10 cellular contexts compared by ENCODE assay signal in genomic region chr9:134390947-134391318, GRCh38.
DNase-seq lines count a peak whose midpoint lies in the region; ATAC-seq and TF ChIP-seq lines count a peak whose summit lies in the region.
"Had no signal": no experiment of that assay in that cellular context is flagged by ENCODE, and none has a peak within 500 bp of the region (broad histone marks: within the 10 kb centered on the region; RNA-seq: fewer than 3 reads in every experiment).

No MANE protein-coding gene starts in this region.

- H3K36me3 Mint-ChIP-seq in CD8-positive, alpha-beta memory T cell = no peaks in the 10 kb centered on the region
- H3K36me3 Mint-ChIP-seq in glutamatergic neuron (ENCODE audit: unreplicated experiment) = no peaks in the 10 kb centered on the region

- no peak for DNase-seq in CD8-positive, alpha-beta memory T cell
- DNase-seq in glomerular visceral epithelial cell (ENCODE audit: extremely low spot score) (peak; percentile 32), NCI-H446 treated with DMSO at 0.1 percent for 48 hours (lab: John Stamatoyannopoulos, UW) (no peak), GOT3 (lab: John Stamatoyannopoulos, UW) (no peak), glutamatergic neuron (no peak), transverse colon (no peak)
- DNase-seq: NCI-H2107 had no signal

- H3K27ac ChIP-seq in CD8-positive, alpha-beta memory T cell (ENCODE audit: low read depth, low read length) = peak overlapping the region; percentile 85
- peak overlapping the region in 2 of 4 donors; percentile 23 to 38 for H3K27ac ChIP-seq in transverse colon
- H3K27ac ChIP-seq: cardiac muscle cell had no signal

- in situ Hi-C loops in transverse colon (cut with MboI; ENCODE audit: low pct_ligation_motif_present in 1 of 4, low pct_unique_long_range_greater_than_20kb in 1 of 4, low sequenced_read_pairs in 3 of 4) = no loop called here

- no peaks in the 10 kb centered on the region for H3K27me3 Mint-ChIP-seq in CD8-positive, alpha-beta memory T cell
- peaks cover 10% of the 10 kb centered on the region for H3K27me3 Mint-ChIP-seq in glutamatergic neuron (ENCODE audit: unreplicated experiment)

- H3K9me3 Mint-ChIP-seq in CD8-positive, alpha-beta memory T cell = peaks cover 0 to 3% (median 0%) of the 10 kb centered on the region in 5 donors
- peaks cover 4% of the 10 kb centered on the region for H3K9me3 Mint-ChIP-seq in glutamatergic neuron (ENCODE audit: unreplicated experiment)

- ATAC-seq in GM19463 (IDR thresholded peaks at IDR 0.05; ENCODE audit: unreplicated experiment) (peak; percentile 34), HG03342 (IDR thresholded peaks at IDR 0.05; ENCODE audit: unreplicated experiment) (peak; percentile 15)

- peaks cover 51% of the 10 kb centered on the region for H3K4me1 ChIP-seq in CD8-positive, alpha-beta memory T cell (ENCODE audit: insufficient read depth, low read length)
- peaks cover 33 to 83% (median 48%) of the 10 kb centered on the region in 4 donors for H3K4me1 ChIP-seq in transverse colon

- H3K4me3 Mint-ChIP-seq in CD8-positive, alpha-beta memory T cell = peak overlapping the region; percentile 80 to 90 (median 84)
- H3K4me3 Mint-ChIP-seq in glutamatergic neuron (ENCODE audit: unreplicated experiment) = no peak overlapping the region

- intact Hi-C loops in transverse colon (cut with DNase I; ENCODE audit: low total_unique reads) = no loop called here

- POLR2A ChIA-PET in CD8-positive, alpha-beta memory T cell (lab: Charles Lee) = interaction anchor here (0.7 to 1.8 kb wide), 3 partner anchors 23 to 228 kb away, joined by 3 to 4 read pairs (median 3); no protein-coding TSS in a partner anchor

- TF ChIP-seq CTCF in glutamatergic neuron (IDR thresholded peaks at IDR 0.05; ENCODE audit: partially characterized antibody, unreplicated experiment) (no peak), transverse colon (IDR thresholded peaks at IDR 0.05) (no peak)

- no peak for TF ChIP-seq POLR2A in transverse colon (IDR thresholded peaks at IDR 0.05)

- H3K27me3 ChIP-seq in CD8-positive, alpha-beta memory T cell (ENCODE audit: insufficient read depth, low read length, poor library complexity, severe bottlenecking) = no peaks in the 10 kb centered on the region
- no peaks in the 10 kb centered on the region for H3K27me3 ChIP-seq in transverse colon
- H3K27me3 ChIP-seq: cardiac muscle cell had no signal

- H3K4me3 ChIP-seq in CD8-positive, alpha-beta memory T cell (ENCODE audit: low read length) = peak overlapping the region; percentile 59
- no peak overlapping the region for H3K4me3 ChIP-seq in transverse colon
- H3K4me3 ChIP-seq: cardiac muscle cell had no signal

- H3K36me3 ChIP-seq in CD8-positive, alpha-beta memory T cell (ENCODE audit: insufficient read depth, low read length) = no peaks in the 10 kb centered on the region
- H3K36me3 ChIP-seq in transverse colon = no peaks in the 10 kb centered on the region
- H3K36me3 ChIP-seq: cardiac muscle cell had no signal

- CTCF ChIA-PET in CD8-positive, alpha-beta memory T cell (lab: Charles Lee) = interaction anchor here (0.8 to 3.3 kb wide), 10 partner anchors 9 to 227 kb away, joined by 3 to 13 read pairs (median 6); partner anchors contain the start of gene RNU6ATAC

- no peaks in the 10 kb centered on the region for H3K9me3 ChIP-seq in CD8-positive, alpha-beta memory T cell (ENCODE audit: low read length)
- no peaks in the 10 kb centered on the region for H3K9me3 ChIP-seq in transverse colon

- no peak for TF ChIP-seq EP300 in transverse colon (IDR thresholded peaks at IDR 0.05; ENCODE audit: low read depth)

- peaks cover 50 to 66% (median 53%) of the 10 kb centered on the region in 3 donors for H3K4me1 Mint-ChIP-seq in CD8-positive, alpha-beta memory T cell
- H3K4me1 Mint-ChIP-seq in glutamatergic neuron (ENCODE audit: low read depth, unreplicated experiment) = peaks cover 12% of the 10 kb centered on the region

- 61% methylated on average over 11 of the region's 11 CpGs; no CpG with 5 or more reads in 1 of the 2 donors for WGBS in transverse colon (ENCODE audit: low coverage in 1 of 2), 2 donors

- H3K27ac Mint-ChIP-seq in CD8-positive, alpha-beta memory T cell = peak overlapping the region; percentile 96 to 99 (median 98)
- no peak overlapping the region for H3K27ac Mint-ChIP-seq in glutamatergic neuron (ENCODE audit: unreplicated experiment)
